ENCODE assay signal across 8 cellular contexts in the genomic region with DNA sequence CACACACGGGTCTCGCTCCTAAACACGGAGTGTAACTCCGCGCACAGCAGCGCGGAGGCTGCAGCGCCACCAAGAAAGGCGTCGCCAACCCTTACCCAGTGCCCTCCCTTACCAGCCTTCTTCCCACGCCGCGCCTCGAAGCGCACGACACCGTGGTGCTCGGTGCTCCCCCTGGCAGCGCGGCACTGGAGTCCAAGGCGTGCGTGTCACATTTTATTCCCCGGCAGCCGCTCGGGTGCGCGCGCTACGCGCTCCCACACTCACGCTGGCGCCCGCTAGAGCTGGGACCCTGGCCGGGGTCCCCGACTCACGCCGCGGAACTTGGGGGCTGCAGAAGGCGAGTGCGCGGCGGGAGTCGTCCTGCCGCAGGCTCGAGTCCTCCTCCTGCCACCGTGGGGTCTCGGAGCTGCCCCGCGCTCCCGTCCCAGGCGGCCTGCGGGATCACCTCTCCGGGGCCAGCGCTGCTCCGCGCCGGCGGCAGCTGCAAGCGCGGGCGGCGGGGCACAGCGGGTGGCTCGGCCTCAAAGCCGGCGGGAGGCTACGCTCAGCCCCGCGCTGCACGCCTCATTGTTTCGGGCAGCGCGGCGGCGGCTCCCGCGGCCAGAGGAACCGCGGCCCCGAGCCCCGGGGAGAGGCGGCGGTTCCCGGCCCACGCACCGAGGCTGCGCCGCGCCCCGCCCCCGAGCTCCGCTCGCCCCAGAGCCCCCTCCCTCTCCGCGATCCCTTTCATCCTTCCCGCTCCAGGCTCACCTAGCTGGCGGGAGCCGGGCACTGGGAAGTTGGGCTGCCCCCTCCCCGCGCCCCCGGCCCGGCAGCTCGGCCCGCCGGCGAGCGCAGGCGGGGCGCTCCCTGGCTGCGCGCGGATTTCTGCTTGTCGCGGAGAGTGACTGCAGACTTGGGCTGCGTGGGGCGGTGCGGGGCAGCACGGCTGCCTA. TPM values are rescaled to one million over a fixed set of nuclear protein-coding genes. Genes with fewer than 3 reads are reported as not detected.
DNase-seq lines count a peak whose midpoint lies in the region; ATAC-seq and TF ChIP-seq lines count a peak whose summit lies in the region.

A gene with protein sequence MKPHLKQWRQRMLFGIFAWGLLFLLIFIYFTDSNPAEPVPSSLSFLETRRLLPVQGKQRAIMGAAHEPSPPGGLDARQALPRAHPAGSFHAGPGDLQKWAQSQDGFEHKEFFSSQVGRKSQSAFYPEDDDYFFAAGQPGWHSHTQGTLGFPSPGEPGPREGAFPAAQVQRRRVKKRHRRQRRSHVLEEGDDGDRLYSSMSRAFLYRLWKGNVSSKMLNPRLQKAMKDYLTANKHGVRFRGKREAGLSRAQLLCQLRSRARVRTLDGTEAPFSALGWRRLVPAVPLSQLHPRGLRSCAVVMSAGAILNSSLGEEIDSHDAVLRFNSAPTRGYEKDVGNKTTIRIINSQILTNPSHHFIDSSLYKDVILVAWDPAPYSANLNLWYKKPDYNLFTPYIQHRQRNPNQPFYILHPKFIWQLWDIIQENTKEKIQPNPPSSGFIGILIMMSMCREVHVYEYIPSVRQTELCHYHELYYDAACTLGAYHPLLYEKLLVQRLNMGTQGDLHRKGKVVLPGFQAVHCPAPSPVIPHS (minus strand): TSS at position 187 of the 935 bp plus-strand sequence. CDS start 42,190 bp downstream, outside the sequence.

- H3K27me3 Mint-ChIP-seq in glutamatergic neuron (ENCODE audit: unreplicated experiment), result peaks cover 11% of the 10 kb centered on the region
- peaks cover 27% of the 10 kb centered on the region for H3K27me3 Mint-ChIP-seq in activated CD8-positive, alpha-beta T cell treated with anti-CD3 and anti-CD28 coated beads for 36 hours
- H3K27me3 Mint-ChIP-seq in CD8-positive, alpha-beta memory T cell, result peaks cover 16 to 23% of the 10 kb centered on the region in 2 donors

- CTCF ChIA-PET in activated CD8-positive, alpha-beta T cell treated with anti-CD3 and anti-CD28 coated beads for 36 hours (lab: Charles Lee), result no interaction called here
- CTCF ChIA-PET in CD8-positive, alpha-beta memory T cell (lab: Charles Lee), result no interaction called here

- peak within 1 kb of the TSS; percentile 65 for H3K27ac Mint-ChIP-seq in glutamatergic neuron (ENCODE audit: unreplicated experiment)
- H3K27ac Mint-ChIP-seq in activated CD8-positive, alpha-beta T cell treated with anti-CD3 and anti-CD28 coated beads for 36 hours, result no peak within 1 kb of the TSS
- no peak within 1 kb of the TSS for H3K27ac Mint-ChIP-seq in CD8-positive, alpha-beta memory T cell

- POLR2A ChIA-PET in activated CD8-positive, alpha-beta T cell treated with anti-CD3 and anti-CD28 coated beads for 36 hours (lab: Charles Lee), result no interaction called here
- POLR2A ChIA-PET in CD8-positive, alpha-beta memory T cell (lab: Charles Lee), result no interaction called here

- peaks cover 9% of the 10 kb centered on the region for H3K4me1 Mint-ChIP-seq in glutamatergic neuron (ENCODE audit: low read depth, unreplicated experiment)
- H3K4me1 Mint-ChIP-seq in activated CD8-positive, alpha-beta T cell treated with anti-CD3 and anti-CD28 coated beads for 36 hours (ENCODE audit: low read depth), result no peaks in the 10 kb centered on the region
- peaks cover 0 to 4% (median 3%) of the 10 kb centered on the region in 3 donors for H3K4me1 Mint-ChIP-seq in CD8-positive, alpha-beta memory T cell

- peak within 1 kb of the TSS; percentile 10 for H4K12ac ChIP-seq in trophoblast cell (ENCODE audit: low read depth, low read length)

- H3K4me1 ChIP-seq in Peyer's patch, result peaks cover 0 to 24% (median 0%) of the 10 kb centered on the region in 4 donors
- peaks cover 0 to 5% of the 10 kb centered on the region in 2 experiments for H3K4me1 ChIP-seq in trophoblast cell (ENCODE audit: control insufficient read depth in 1 of 2, insufficient read depth in 2 of 2, low read length in 2 of 2)
- no peaks in the 10 kb centered on the region for H3K4me1 ChIP-seq in CD8-positive, alpha-beta memory T cell (ENCODE audit: insufficient read depth, low read length)

- DNase-seq in EL (peak; percentile 4), Peyer's patch (no peak), glutamatergic neuron (peak; percentile 70), trophoblast cell (peak in 1 of 2 donors; percentile 16), inferior parietal cortex (ENCODE audit: extremely low spot score) (no peak)
- DNase-seq in activated CD8-positive, alpha-beta T cell treated with anti-CD3 and anti-CD28 coated beads for 36 hours, result no peak
- no peak for DNase-seq in stimulated activated naive CD4-positive, alpha-beta T cell (lab: John Stamatoyannopoulos, UW)
- no peak for DNase-seq in CD8-positive, alpha-beta memory T cell

- peak within 1 kb of the TSS; percentile 51 for H4K8ac ChIP-seq in trophoblast cell (ENCODE audit: low read depth, low read length)

- H3K9me3 Mint-ChIP-seq in glutamatergic neuron (ENCODE audit: unreplicated experiment), result peaks cover 12% of the 10 kb centered on the region
- no peaks in the 10 kb centered on the region for H3K9me3 Mint-ChIP-seq in activated CD8-positive, alpha-beta T cell treated with anti-CD3 and anti-CD28 coated beads for 36 hours
- peaks cover 0 to 7% (median 2%) of the 10 kb centered on the region in 5 donors for H3K9me3 Mint-ChIP-seq in CD8-positive, alpha-beta memory T cell

- no peaks in the 10 kb centered on the region for H3K36me3 ChIP-seq in Peyer's patch
- no peaks in the 10 kb centered on the region for H3K36me3 ChIP-seq in trophoblast cell (ENCODE audit: control insufficient read depth in 1 of 2, insufficient read depth in 2 of 2, low read length in 2 of 2)
- H3K36me3 ChIP-seq in CD8-positive, alpha-beta memory T cell (ENCODE audit: insufficient read depth, low read length), result no peaks in the 10 kb centered on the region

- H3K23ac ChIP-seq in trophoblast cell (ENCODE audit: low read length), result no peak within 1 kb of the TSS

- no peak for ATAC-seq in activated CD8-positive, alpha-beta T cell treated with anti-CD3 and anti-CD28 coated beads for 36 hours

- H2AK5ac ChIP-seq in trophoblast cell (ENCODE audit: low read length), result no peak within 1 kb of the TSS

- H3K27ac ChIP-seq in Peyer's patch (peak within 1 kb of the TSS in 1 of 4 donors; percentile 26), trophoblast cell (ENCODE audit: low read depth, low read length) (no peak within 1 kb of the TSS)
- H3K27ac ChIP-seq in CD8-positive, alpha-beta memory T cell (ENCODE audit: low read depth, low read length), result no peak within 1 kb of the TSS

- no peak within 1 kb of the TSS for H2BK5ac ChIP-seq in trophoblast cell (ENCODE audit: low read depth, low read length, poor library complexity)

- H3K9me3 ChIP-seq in Peyer's patch (no peaks in the 10 kb centered on the region), trophoblast cell (ENCODE audit: insufficient read depth, low read depth, low read length) (no peaks in the 10 kb centered on the region)
- no peaks in the 10 kb centered on the region for H3K9me3 ChIP-seq in CD8-positive, alpha-beta memory T cell (ENCODE audit: low read length)

- H2BK12ac ChIP-seq in trophoblast cell (ENCODE audit: low read length), result no peak within 1 kb of the TSS

- no CpG with 5 or more reads among the region's 118 CpGs for WGBS in trophoblast cell (ENCODE audit: extremely low coverage, insufficient coverage, insufficient read length)

- TF ChIP-seq POLR2A in Peyer's patch (IDR thresholded peaks at IDR 0.05), result no peak

- H3K4ac ChIP-seq in trophoblast cell (ENCODE audit: low read depth, low read length), result no peak within 1 kb of the TSS

- no peak within 1 kb of the TSS for H3K14ac ChIP-seq in trophoblast cell (ENCODE audit: low read length)

- peak within 1 kb of the TSS; percentile 48 for H3K9ac ChIP-seq in trophoblast cell (ENCODE audit: low read length)

- intact Hi-C loops in activated CD8-positive, alpha-beta T cell treated with anti-CD3 and anti-CD28 coated beads for 36 hours (cut with micrococcal nuclease), result no loop called here

- no peak within 1 kb of the TSS for H3K18ac ChIP-seq in trophoblast cell (ENCODE audit: low read length)

- H3K4me2 ChIP-seq in trophoblast cell (ENCODE audit: low read length), result peak within 1 kb of the TSS; percentile 98

- no peaks in the 10 kb centered on the region for H3K79me1 ChIP-seq in trophoblast cell (ENCODE audit: low read length)

- peak within 1 kb of the TSS; percentile 42 for H4K91ac ChIP-seq in trophoblast cell (ENCODE audit: low read depth, low read length)

- peak within 1 kb of the TSS in 3 of 4 donors; percentile 9 to 48 (median 41) for H3K4me3 ChIP-seq in Peyer's patch
- H3K4me3 ChIP-seq in trophoblast cell (ENCODE audit: low read depth, low read length), result peak within 1 kb of the TSS; percentile 72
- H3K4me3 ChIP-seq in CD8-positive, alpha-beta memory T cell (ENCODE audit: low read length), result no peak within 1 kb of the TSS

- no peaks in the 10 kb centered on the region for H3K36me3 Mint-ChIP-seq in glutamatergic neuron (ENCODE audit: unreplicated experiment)
- H3K36me3 Mint-ChIP-seq in activated CD8-positive, alpha-beta T cell treated with anti-CD3 and anti-CD28 coated beads for 36 hours (ENCODE audit: low read depth), result no peaks in the 10 kb centered on the region
- H3K36me3 Mint-ChIP-seq in CD8-positive, alpha-beta memory T cell, result no peaks in the 10 kb centered on the region

- H2BK120ac ChIP-seq in trophoblast cell (ENCODE audit: insufficient read depth, low read length, poor library complexity), result peak within 1 kb of the TSS; percentile 30

- H3K4me3 Mint-ChIP-seq in glutamatergic neuron (ENCODE audit: unreplicated experiment), result peak within 1 kb of the TSS; percentile 97
- no peak within 1 kb of the TSS for H3K4me3 Mint-ChIP-seq in activated CD8-positive, alpha-beta T cell treated with anti-CD3 and anti-CD28 coated beads for 36 hours
- H3K4me3 Mint-ChIP-seq in CD8-positive, alpha-beta memory T cell, result peak within 1 kb of the TSS in 1 of 7 donors; percentile 48

- no peaks in the 10 kb centered on the region for H3K79me2 ChIP-seq in trophoblast cell (ENCODE audit: control insufficient read depth, insufficient read depth, low read length, poor library complexity)

- peak within 1 kb of the TSS; percentile 53 for H2AFZ ChIP-seq in trophoblast cell (ENCODE audit: insufficient read depth, low read length, poor library complexity)

- TF ChIP-seq CTCF in Peyer's patch (IDR thresholded peaks at IDR 0.05) (no peak), glutamatergic neuron (IDR thresholded peaks at IDR 0.05; ENCODE audit: partially characterized antibody, unreplicated experiment) (no peak)
- no peak for TF ChIP-seq CTCF in activated CD8-positive, alpha-beta T cell treated with anti-CD3 and anti-CD28 coated beads for 36 hours (IDR thresholded peaks at IDR 0.05)

- peaks cover 0 to 17% of the 10 kb centered on the region in 2 donors for H3K27me3 ChIP-seq in Peyer's patch
- H3K27me3 ChIP-seq in trophoblast cell (ENCODE audit: insufficient read depth, low read length), result peaks cover 13% of the 10 kb centered on the region
- H3K27me3 ChIP-seq in CD8-positive, alpha-beta memory T cell (ENCODE audit: insufficient read depth, low read length, poor library complexity, severe bottlenecking), result no peaks in the 10 kb centered on the region

RNA-seq across cellular contexts. Expression of the gene that starts here (rescaled TPM):
- total RNA-seq in Peyer's patch, result under 1 TPM in 1 of 4 donors, not detected in 3; 0.27 TPM
- 5.9 TPM for total RNA-seq in glutamatergic neuron (ENCODE audit: unreplicated experiment)
- 3.8 and 4.7 TPM in 2 replicates for polyA plus RNA-seq in trophoblast cell (2013)
- total RNA-seq in activated CD8-positive, alpha-beta T cell treated with anti-CD3 and anti-CD28 coated beads for 36 hours, result not detected
- total RNA-seq in CD8-positive, alpha-beta memory T cell, result not detected
- polyA plus RNA-seq in CD8-positive, alpha-beta memory T cell, result not detected

Comparison
In these comparisons a context has a peak if more than half of its experiments do, and no peak if none do; other contexts are left out.
1. DNase-seq: peak in EL (single experiment) and glutamatergic neuron (single experiment); none in Peyer's patch (0 of 3), inferior parietal cortex (single experiment), activated CD8-positive, alpha-beta T cell treated with anti-CD3 and anti-CD28 coated beads for 36 hours (single experiment), stimulated activated naive CD4-positive, alpha-beta T cell (0 of 6) and CD8-positive, alpha-beta memory T cell (0 of 5).